9 cellular contexts compared by ENCODE assay signal in the genomic region with DNA sequence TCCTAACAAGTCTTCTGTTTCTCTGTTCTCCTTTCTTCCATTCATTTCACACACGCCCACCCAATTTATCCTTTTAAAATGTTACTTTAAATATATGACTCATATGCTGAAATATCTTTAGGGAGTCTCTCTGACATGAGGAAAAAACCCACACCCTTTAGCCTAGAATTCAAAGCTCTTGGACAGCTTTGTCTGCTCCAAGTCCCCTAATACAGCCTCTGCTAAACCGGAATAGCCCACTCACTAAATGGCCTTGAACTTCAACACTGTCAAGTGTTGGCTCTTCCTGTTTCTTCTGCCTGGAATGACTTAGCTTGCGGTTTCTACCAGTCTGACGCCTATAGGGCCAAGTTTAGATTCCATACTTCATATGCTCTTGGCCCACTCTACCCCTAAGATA. TPM values are rescaled to one million over a fixed set of nuclear protein-coding genes. Genes with fewer than 3 reads are reported as not detected.
DNase-seq lines count a peak whose midpoint lies in the region; ATAC-seq and TF ChIP-seq lines count a peak whose summit lies in the region.
"Had no signal": no experiment of that assay in that cellular context is flagged by ENCODE, and none has a peak within 500 bp of the region (broad histone marks: within the 10 kb centered on the region; RNA-seq: fewer than 3 reads in every experiment).

No MANE protein-coding gene starts in this region.

- no peaks in the 10 kb centered on the region for H3K27me3 Mint-ChIP-seq in central memory CD8-positive, alpha-beta T cell

- no peak for TF ChIP-seq EP300 in suprapubic skin (IDR thresholded peaks at IDR 0.05)

- H3K27me3 ChIP-seq in MG63 (no peaks in the 10 kb centered on the region), suprapubic skin (no peaks in the 10 kb centered on the region), testis (no peaks in the 10 kb centered on the region)

- peak overlapping the region; percentile 79 for H3K4me3 Mint-ChIP-seq in central memory CD8-positive, alpha-beta T cell

- DNase-seq in HCEC 1CT (peak; percentile 59), MG63 (peak; percentile 16), suprapubic skin (ENCODE audit: low spot score in 2 of 2) (no peak), testis (no peak), NCI-H1417 treated with DMSO at 0.1 percent for 48 hours (lab: John Stamatoyannopoulos, UW) (no peak), NCI-H1694 treated with DMSO at 0.1 percent for 48 hours (lab: John Stamatoyannopoulos, UW) (no peak)
- no peak for DNase-seq in central memory CD8-positive, alpha-beta T cell (ENCODE audit: low spot score in 2 of 2)

- H3K9me3 ChIP-seq in MG63 (no peaks in the 10 kb centered on the region), suprapubic skin (no peaks in the 10 kb centered on the region), testis (no peaks in the 10 kb centered on the region)

- H3K36me3 Mint-ChIP-seq in central memory CD8-positive, alpha-beta T cell (ENCODE audit: insufficient read depth), result peaks cover 8% of the 10 kb centered on the region

- intact Hi-C loops in testis (cut with DNase I; ENCODE audit: low total_unique reads), result no loop called here

- WGBS in suprapubic skin, result 42% methylated on average over 4 of the region's 4 CpGs
- WGBS in testis, 2 donors, result 24 to 29% methylated on average over 4 of the region's 4 CpGs

- no peaks in the 10 kb centered on the region for H3K9me3 Mint-ChIP-seq in central memory CD8-positive, alpha-beta T cell

- H3K4me1 ChIP-seq in suprapubic skin (no peaks in the 10 kb centered on the region), testis (peaks cover 19% of the 10 kb centered on the region)

- peak overlapping the region; percentile 87 for H3K27ac Mint-ChIP-seq in central memory CD8-positive, alpha-beta T cell (ENCODE audit: low read depth)

- H3K4me3 ChIP-seq in GM08714 (ENCODE audit: low read length) (peak overlapping the region; percentile 61; the same call in 1 of the 2 replicates), MG63 (no peak overlapping the region), suprapubic skin (no peak overlapping the region), testis (no peak overlapping the region)

- H3K36me3 ChIP-seq in MG63 (no peaks in the 10 kb centered on the region), suprapubic skin (no peaks in the 10 kb centered on the region), testis (ENCODE audit: low read depth, missing control alignments) (no peaks in the 10 kb centered on the region)

- no peak for ATAC-seq in central memory CD8-positive, alpha-beta T cell (replicated peaks; ENCODE audit: extremely low read depth, poor library complexity, severe bottlenecking)

- TF ChIP-seq POLR2A in suprapubic skin (IDR thresholded peaks at IDR 0.05) (no peak), testis (IDR thresholded peaks at IDR 0.05) (no peak)

- H3K4me1 Mint-ChIP-seq in central memory CD8-positive, alpha-beta T cell, result peaks cover 46% of the 10 kb centered on the region

- TF ChIP-seq CTCF in suprapubic skin (IDR thresholded peaks at IDR 0.05), result no peak
- no peak for TF ChIP-seq CTCF in testis (IDR thresholded peaks at IDR 0.05)

- H3K27ac ChIP-seq in suprapubic skin (no peak overlapping the region), testis (no peak overlapping the region)

RNA-seq across cellular contexts. Expression of a gene that starts 3.3 kb away (rescaled TPM):
- total RNA-seq in MG63 (2014; rRNA removed; shearing (Covaris generic); ENCODE audit: low replicate concordance), result not detected in 2 replicates
- total RNA-seq in suprapubic skin (under 1 TPM in 3 of 4 donors, not detected in 1; 0.49 to 0.56 (median 0.55) TPM), testis (under 1 TPM; 0.16 to 0.99 TPM)
- polyA plus RNA-seq in testis (ENCODE audit: insufficient read depth, low read depth, low replicate concordance), result 1.5 TPM
- total RNA-seq: H1 had no signal
- polyA plus RNA-seq: H1 had no signal

RNA-seq across cellular contexts. Expression of a gene that starts 56.5 kb away (rescaled TPM):
- not detected in 2 replicates for total RNA-seq in MG63 (2014; rRNA removed; shearing (Covaris generic); ENCODE audit: low replicate concordance)
- 1 to 10 TPM in 3 of 4 donors, not detected in 1; 2.3 to 4.5 (median 3.8) TPM for total RNA-seq in suprapubic skin
- total RNA-seq in testis, result not detected
- 2.0 TPM for polyA plus RNA-seq in testis (ENCODE audit: insufficient read depth, low read depth, low replicate concordance)
- total RNA-seq: H1 had no signal
- polyA plus RNA-seq: H1 had no signal

Comparison
In these comparisons a context has a peak if more than half of its experiments do, and no peak if none do; other contexts are left out.
1. DNase-seq: peak in HCEC 1CT (single experiment) and MG63 (single experiment); none in central memory CD8-positive, alpha-beta T cell (0 of 2), suprapubic skin (0 of 2), testis (single experiment), NCI-H1417 treated with DMSO at 0.1 percent for 48 hours (single experiment) and NCI-H1694 treated with DMSO at 0.1 percent for 48 hours (single experiment).